Comparison of ENCODE assay signal across 10 cellular contexts in the genomic region with DNA sequence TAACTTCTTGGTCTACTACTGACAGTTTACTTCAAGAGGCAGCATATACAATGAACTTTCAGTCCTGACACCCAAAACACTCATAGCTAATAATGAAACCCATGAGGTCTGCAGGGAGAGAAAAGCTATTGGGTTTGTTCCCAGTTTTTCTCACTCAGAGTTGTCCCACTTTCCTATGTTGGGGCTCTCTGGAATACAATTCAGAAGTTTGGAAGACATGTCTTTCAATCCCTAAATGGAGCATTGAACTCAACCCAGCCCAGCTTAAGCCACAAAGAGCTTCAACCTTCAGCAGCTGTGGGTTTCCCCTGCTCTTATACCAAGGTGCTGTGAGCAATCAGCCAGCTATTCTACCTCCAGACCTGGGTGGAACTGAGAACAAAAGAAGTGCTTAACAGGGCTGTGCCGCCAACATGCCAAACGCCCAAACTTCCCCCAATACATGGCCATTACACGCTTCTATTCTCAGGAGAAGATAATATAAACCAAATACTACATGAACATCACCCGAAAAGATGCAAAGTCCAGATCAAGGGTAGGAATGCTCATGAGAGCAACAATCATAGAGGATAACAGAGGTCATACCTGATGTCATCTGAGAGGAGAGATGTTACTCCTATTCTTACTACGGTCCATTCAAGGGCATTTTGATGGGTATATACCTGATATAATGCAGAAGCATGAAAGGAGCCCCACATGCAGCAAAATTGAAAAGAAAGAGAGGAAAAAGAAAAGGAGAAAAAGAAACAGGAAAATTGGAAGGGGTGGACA.
DNase-seq lines count a peak whose midpoint lies in the region; ATAC-seq and TF ChIP-seq lines count a peak whose summit lies in the region.
"Had no signal": no experiment of that assay in that cellular context is flagged by ENCODE, and none has a peak within 500 bp of the region (broad histone marks: within the 10 kb centered on the region; RNA-seq: fewer than 3 reads in every experiment).

No MANE protein-coding gene starts in this region.

- CTCF ChIA-PET in MCF 10A (lab: Yijun Ruan, JAX) = interaction anchor here (0.6 kb wide), 1 partner anchor 43 kb away, joined by 3 read pairs; no protein-coding TSS in a partner anchor

- POLR2A ChIA-PET in MCF 10A (lab: Yijun Ruan, JAX) = interaction anchor here (1.1 to 1.8 kb wide), 2 partner anchors 16 to 127 kb away, joined by 4 to 5 read pairs; no protein-coding TSS in a partner anchor

- BruUV-seq in MCF 10A (replicated peaks; lab: Mats Ljungman, UMichigan) = no TSS peak

- no peaks in the 10 kb centered on the region for H3K36me3 Mint-ChIP-seq in MCF 10A (ENCODE audit: insufficient read depth, unreplicated experiment)
- H3K36me3 Mint-ChIP-seq in activated T-helper 17 cell treated with anti-CD3 and anti-CD28 coated beads, Interleukin-2, amount 50 U/mL, for 72 hours (ENCODE audit: low read depth) = no peaks in the 10 kb centered on the region

- TF ChIP-seq CTCF in MCF 10A (IDR thresholded peaks at IDR 0.05; ENCODE audit: unreplicated experiment) (no peak), breast epithelium (IDR thresholded peaks at IDR 0.05) (no peak)

- no peaks in the 10 kb centered on the region for H3K36me3 ChIP-seq in breast epithelium
- H3K36me3 ChIP-seq: ascending aorta had no signal

- no peak for DNase-seq in MCF 10A (ENCODE audit: unreplicated experiment)
- DNase-seq in breast epithelium (ENCODE audit: low spot score in 2 of 2) = no peak
- peak; percentile 26 for DNase-seq in stimulated activated naive CD8-positive, alpha-beta T cell treated with anti-CD3 and anti-CD28 coated beads, Interleukin-15, Interleukin-2, amounts not matched to agents 100 U/mL and 50 U/mL, for 24 hours
- no peak for DNase-seq in COR-L47 (lab: John Stamatoyannopoulos, UW)
- no peak for DNase-seq in NCI-H1105 treated with DMSO at 0.1 percent for 48 hours (lab: John Stamatoyannopoulos, UW)
- DNase-seq in NCI-H2196 treated with DMSO at 0.1 percent for 48 hours (lab: John Stamatoyannopoulos, UW; ENCODE audit: unreplicated experiment) = no peak

- H3K9me3 Mint-ChIP-seq in MCF 10A (ENCODE audit: unreplicated experiment) = no peaks in the 10 kb centered on the region
- H3K9me3 Mint-ChIP-seq in activated T-helper 17 cell treated with anti-CD3 and anti-CD28 coated beads, Interleukin-2, amount 50 U/mL, for 72 hours = no peaks in the 10 kb centered on the region

- ATAC-seq in HG02870 (IDR thresholded peaks at IDR 0.05; ENCODE audit: unreplicated experiment) = peak; percentile 92
- ATAC-seq in activated T-helper 17 cell treated with anti-CD3 and anti-CD28 coated beads, Interleukin-2, amount 50 U/mL, for 72 hours (replicated peaks) = peak; percentile 74
- ATAC-seq in stimulated activated naive CD8-positive, alpha-beta T cell treated with anti-CD3 and anti-CD28 coated beads, Interleukin-15, Interleukin-2, amounts not matched to agents 100 U/mL and 50 U/mL, for 24 hours = peak; percentile 91

- no peak overlapping the region for H3K4me3 Mint-ChIP-seq in MCF 10A (ENCODE audit: unreplicated experiment)
- H3K4me3 Mint-ChIP-seq in activated T-helper 17 cell treated with anti-CD3 and anti-CD28 coated beads, Interleukin-2, amount 50 U/mL, for 72 hours = no peak overlapping the region

- H3K9me3 ChIP-seq in breast epithelium = no peaks in the 10 kb centered on the region
- H3K9me3 ChIP-seq: ascending aorta had no signal

- H3K4me3 ChIP-seq in breast epithelium = no peak overlapping the region
- H3K4me3 ChIP-seq: ascending aorta had no signal

- TF ChIP-seq POLR2A in breast epithelium (IDR thresholded peaks at IDR 0.05) = no peak

- no peaks in the 10 kb centered on the region for H3K27me3 Mint-ChIP-seq in MCF 10A (ENCODE audit: insufficient read depth, unreplicated experiment)
- H3K27me3 Mint-ChIP-seq in activated T-helper 17 cell treated with anti-CD3 and anti-CD28 coated beads, Interleukin-2, amount 50 U/mL, for 72 hours = peaks cover 4% of the 10 kb centered on the region

- H3K4me1 ChIP-seq in breast epithelium = peaks cover 0 to 3% of the 10 kb centered on the region in 2 donors

- no peaks in the 10 kb centered on the region for H3K27me3 ChIP-seq in breast epithelium
- H3K27me3 ChIP-seq: ascending aorta had no signal

- H3K4me1 Mint-ChIP-seq in MCF 10A (ENCODE audit: insufficient read depth, unreplicated experiment) = peaks cover 50% of the 10 kb centered on the region
- peaks cover 11% of the 10 kb centered on the region for H3K4me1 Mint-ChIP-seq in activated T-helper 17 cell treated with anti-CD3 and anti-CD28 coated beads, Interleukin-2, amount 50 U/mL, for 72 hours

- no peak overlapping the region for H3K27ac ChIP-seq in breast epithelium
- H3K27ac ChIP-seq: C4-2B had no signal

- peak overlapping the region; percentile 70 for H3K27ac Mint-ChIP-seq in MCF 10A (ENCODE audit: low read depth, unreplicated experiment)
- H3K27ac Mint-ChIP-seq in activated T-helper 17 cell treated with anti-CD3 and anti-CD28 coated beads, Interleukin-2, amount 50 U/mL, for 72 hours = no peak overlapping the region

- intact Hi-C loops in MCF 10A (cut with micrococcal nuclease) (no loop called here), breast epithelium (cut with DNase I; ENCODE audit: low total_unique reads) (no loop called here)
